Comparison of ENCODE assay signal across 25 cellular contexts in the genomic region with DNA sequence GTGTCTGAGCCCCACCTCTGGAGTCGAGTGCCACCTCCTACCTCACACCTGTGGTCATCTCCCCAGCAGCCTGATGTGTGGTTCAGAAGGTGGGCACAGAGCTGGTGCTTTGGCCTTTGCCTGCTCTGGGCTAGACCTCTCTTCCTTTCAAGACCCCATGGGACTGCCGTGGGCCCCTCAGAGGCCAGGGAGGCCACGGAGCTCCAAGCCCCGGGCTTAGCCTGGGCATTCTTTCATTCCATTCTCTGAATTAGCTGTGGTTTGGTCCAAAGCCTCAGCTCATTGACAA. TPM values are rescaled to one million over a fixed set of nuclear protein-coding genes. Genes with fewer than 3 reads are reported as not detected.
A peak's percentile ranks its signal among the peaks of the same experiment; 100 is the strongest.
DNase-seq lines count a peak whose midpoint lies in the region; ATAC-seq lines count a peak whose summit lies in the region.
"Had no signal": no experiment of that assay in that cellular context is flagged by ENCODE, and none has a peak within 500 bp of the region (broad histone marks: within the 10 kb centered on the region; RNA-seq: fewer than 3 reads in every experiment).

No MANE protein-coding gene starts in this region.

- peak overlapping the region; percentile 25 for H3K27ac Mint-ChIP-seq in activated naive CD4-positive, alpha-beta T cell treated with anti-CD3 and anti-CD28 coated beads, Interleukin-2, amount 10 ng/mL, durations not matched to agents 7 days and 5 days
- peak overlapping the region; percentile 73 for H3K27ac Mint-ChIP-seq in activated T-helper 1 cell treated with anti-CD3 and anti-CD28 coated beads, Interleukin-12 subunit alpha, Interleukin-12 subunit beta, Interleukin-2, Interleukin-4 antibody, amounts not matched to agents 30 ng/mL and 10 ng/mL and 1 ng/mL, durations not matched to agents 14 hours and 24 hours and 36 hours
- H3K27ac Mint-ChIP-seq in effector memory CD8-positive, alpha-beta T cell, result peak overlapping the region; percentile 75 to 82
- peak overlapping the region; percentile 94 to 95 for H3K27ac Mint-ChIP-seq in stimulated activated naive CD8-positive, alpha-beta T cell treated with anti-CD3 and anti-CD28 coated beads, Interleukin-15, amount 100 ng/mL, for 72 hours
- H3K27ac Mint-ChIP-seq in CD4-positive, alpha-beta memory T cell, result peak overlapping the region in 3 of 7 donors; percentile 45 to 55 (median 51)
- H3K27ac Mint-ChIP-seq: activated B cell treated with CpG ODN at 0.5 μM for 24 hours, progenitor cell of endocrine pancreas had no signal

- peaks cover 36% of the 10 kb centered on the region for H3K4me1 ChIP-seq in CD4-positive, alpha-beta memory T cell (ENCODE audit: insufficient read depth, low read length)

- H3K27me3 ChIP-seq in CD4-positive, alpha-beta memory T cell (ENCODE audit: insufficient read depth, low read length), result no peaks in the 10 kb centered on the region

- H3K4me3 ChIP-seq in CD4-positive, alpha-beta memory T cell (ENCODE audit: low read length in 2 of 2), result no peak overlapping the region

- peaks cover 12% of the 10 kb centered on the region for H3K36me3 Mint-ChIP-seq in activated naive CD4-positive, alpha-beta T cell treated with anti-CD3 and anti-CD28 coated beads, Interleukin-2, amount 10 ng/mL, durations not matched to agents 7 days and 5 days
- peaks cover 7% of the 10 kb centered on the region for H3K36me3 Mint-ChIP-seq in activated T-helper 1 cell treated with anti-CD3 and anti-CD28 coated beads, Interleukin-12 subunit alpha, Interleukin-12 subunit beta, Interleukin-2, Interleukin-4 antibody, amounts not matched to agents 30 ng/mL and 10 ng/mL and 1 ng/mL, durations not matched to agents 14 hours and 24 hours and 36 hours (ENCODE audit: low read depth)
- peaks cover 8% of the 10 kb centered on the region for H3K36me3 Mint-ChIP-seq in effector memory CD8-positive, alpha-beta T cell (ENCODE audit: insufficient read depth)
- no peaks in the 10 kb centered on the region for H3K36me3 Mint-ChIP-seq in CD4-positive, alpha-beta memory T cell

- H3K4me3 Mint-ChIP-seq in activated naive CD4-positive, alpha-beta T cell treated with anti-CD3 and anti-CD28 coated beads, Interleukin-2, amount 10 ng/mL, durations not matched to agents 7 days and 5 days, result no peak overlapping the region
- no peak overlapping the region for H3K4me3 Mint-ChIP-seq in activated T-helper 1 cell treated with anti-CD3 and anti-CD28 coated beads, Interleukin-12 subunit alpha, Interleukin-12 subunit beta, Interleukin-2, Interleukin-4 antibody, amounts not matched to agents 30 ng/mL and 10 ng/mL and 1 ng/mL, durations not matched to agents 14 hours and 24 hours and 36 hours
- peak overlapping the region; percentile 40 to 52 for H3K4me3 Mint-ChIP-seq in effector memory CD8-positive, alpha-beta T cell
- H3K4me3 Mint-ChIP-seq in stimulated activated naive CD8-positive, alpha-beta T cell treated with anti-CD3 and anti-CD28 coated beads, Interleukin-15, amount 100 ng/mL, for 72 hours, result peak overlapping the region; percentile 64 to 72
- peak overlapping the region in 2 of 8 donors; percentile 9 to 56 for H3K4me3 Mint-ChIP-seq in CD4-positive, alpha-beta memory T cell
- H3K4me3 Mint-ChIP-seq: activated B cell treated with CpG ODN at 0.5 μM for 24 hours, neural crest cell had no signal

- peaks cover 4% of the 10 kb centered on the region for H3K9me3 Mint-ChIP-seq in activated naive CD4-positive, alpha-beta T cell treated with anti-CD3 and anti-CD28 coated beads, Interleukin-2, amount 10 ng/mL, durations not matched to agents 7 days and 5 days
- no peaks in the 10 kb centered on the region for H3K9me3 Mint-ChIP-seq in activated T-helper 1 cell treated with anti-CD3 and anti-CD28 coated beads, Interleukin-12 subunit alpha, Interleukin-12 subunit beta, Interleukin-2, Interleukin-4 antibody, amounts not matched to agents 30 ng/mL and 10 ng/mL and 1 ng/mL, durations not matched to agents 14 hours and 24 hours and 36 hours
- no peaks in the 10 kb centered on the region for H3K9me3 Mint-ChIP-seq in effector memory CD8-positive, alpha-beta T cell
- H3K9me3 Mint-ChIP-seq in stimulated activated naive CD8-positive, alpha-beta T cell treated with anti-CD3 and anti-CD28 coated beads, Interleukin-15, amount 100 ng/mL, for 72 hours, result no peaks in the 10 kb centered on the region
- H3K9me3 Mint-ChIP-seq in CD4-positive, alpha-beta memory T cell, result peaks cover 0 to 6% (median 0%) of the 10 kb centered on the region in 8 donors
- H3K9me3 Mint-ChIP-seq: activated B cell treated with CpG ODN at 0.5 μM for 24 hours, neural crest cell had no signal

- no peaks in the 10 kb centered on the region for H3K9me3 ChIP-seq in CD4-positive, alpha-beta memory T cell (ENCODE audit: control insufficient read depth in 1 of 2, low read length in 2 of 2)

- peaks cover 65% of the 10 kb centered on the region for H3K4me1 Mint-ChIP-seq in activated naive CD4-positive, alpha-beta T cell treated with anti-CD3 and anti-CD28 coated beads, Interleukin-2, amount 10 ng/mL, durations not matched to agents 7 days and 5 days
- peaks cover 50% of the 10 kb centered on the region for H3K4me1 Mint-ChIP-seq in activated T-helper 1 cell treated with anti-CD3 and anti-CD28 coated beads, Interleukin-12 subunit alpha, Interleukin-12 subunit beta, Interleukin-2, Interleukin-4 antibody, amounts not matched to agents 30 ng/mL and 10 ng/mL and 1 ng/mL, durations not matched to agents 14 hours and 24 hours and 36 hours (ENCODE audit: low read depth)
- H3K4me1 Mint-ChIP-seq in effector memory CD8-positive, alpha-beta T cell (ENCODE audit: low read depth in 2 of 2), result peaks cover 38 to 52% of the 10 kb centered on the region in 2 donors
- H3K4me1 Mint-ChIP-seq in stimulated activated naive CD8-positive, alpha-beta T cell treated with anti-CD3 and anti-CD28 coated beads, Interleukin-15, amount 100 ng/mL, for 72 hours, result peaks cover 67% of the 10 kb centered on the region
- H3K4me1 Mint-ChIP-seq in CD4-positive, alpha-beta memory T cell, result peaks cover 27 to 58% (median 42%) of the 10 kb centered on the region in 4 donors

- H3K36me3 ChIP-seq in CD4-positive, alpha-beta memory T cell (ENCODE audit: insufficient read depth, low read length), result no peaks in the 10 kb centered on the region

- peaks cover 62% of the 10 kb centered on the region for H3K27me3 Mint-ChIP-seq in activated naive CD4-positive, alpha-beta T cell treated with anti-CD3 and anti-CD28 coated beads, Interleukin-2, amount 10 ng/mL, durations not matched to agents 7 days and 5 days
- peaks cover 54% of the 10 kb centered on the region for H3K27me3 Mint-ChIP-seq in activated T-helper 1 cell treated with anti-CD3 and anti-CD28 coated beads, Interleukin-12 subunit alpha, Interleukin-12 subunit beta, Interleukin-2, Interleukin-4 antibody, amounts not matched to agents 30 ng/mL and 10 ng/mL and 1 ng/mL, durations not matched to agents 14 hours and 24 hours and 36 hours (ENCODE audit: insufficient read depth)
- H3K27me3 Mint-ChIP-seq in effector memory CD8-positive, alpha-beta T cell, result no peaks in the 10 kb centered on the region
- no peaks in the 10 kb centered on the region for H3K27me3 Mint-ChIP-seq in stimulated activated naive CD8-positive, alpha-beta T cell treated with anti-CD3 and anti-CD28 coated beads, Interleukin-15, amount 100 ng/mL, for 72 hours
- peaks cover 7 to 9% of the 10 kb centered on the region in 2 donors for H3K27me3 Mint-ChIP-seq in CD4-positive, alpha-beta memory T cell

- DNase-seq in activated naive CD4-positive, alpha-beta T cell treated with anti-CD3 and anti-CD28 coated beads, Interleukin-2, amount 10 ng/mL, durations not matched to agents 7 days and 5 days, result no peak
- DNase-seq in activated naive CD4-positive, alpha-beta T cell treated with anti-CD3 and anti-CD28 coated beads, Interleukin-2, amount 50 U/mL, for 16 hours, result no peak
- no peak for DNase-seq in activated T-helper 1 cell treated with anti-CD3 and anti-CD28 coated beads, Interleukin-12 subunit alpha, Interleukin-12 subunit beta, Interleukin-2, Interleukin-4 antibody, amounts not matched to agents 30 ng/mL and 10 ng/mL and 1 ng/mL, durations not matched to agents 14 hours and 24 hours and 36 hours (ENCODE audit: low spot score)
- no peak for DNase-seq in effector memory CD8-positive, alpha-beta T cell
- DNase-seq in stimulated activated naive CD8-positive, alpha-beta T cell treated with anti-CD3 and anti-CD28 coated beads, Interleukin-15, amount 100 ng/mL, for 72 hours, result no peak
- DNase-seq in NCI-H1105 treated with DMSO at 0.1 percent for 48 hours (lab: John Stamatoyannopoulos, UW), result no peak
- no peak for DNase-seq in NCI-H1417 (lab: John Stamatoyannopoulos, UW)
- no peak for DNase-seq in CD4-positive, alpha-beta memory T cell
- DNase-seq: activated B cell treated with CpG ODN at 0.5 μM for 24 hours; activated effector memory CD4-positive, alpha-beta T cell treated with anti-CD3 and anti-CD28 coated beads, Interleukin-2, amount 50 U/mL, for 16 hours; aorta; DMS 273 treated with DMSO at 0.1 percent for 48 hours; glutamatergic neuron; NCI-H1048; NCI-H1930; NCI-H226; NCI-H774; trophoblast cell had no signal

- POLR2A ChIA-PET in CD4-positive, alpha-beta memory T cell (lab: Charles Lee; ENCODE audit: partially characterized antibody), result no interaction called here

- H3K27ac ChIP-seq in CD4-positive, alpha-beta memory T cell (ENCODE audit: low read depth, low read length), result no peak overlapping the region
- H3K27ac ChIP-seq: HL-60 had no signal

- intact Hi-C loops in activated T-helper 1 cell treated with anti-CD3 and anti-CD28 coated beads, Interleukin-12 subunit alpha, Interleukin-12 subunit beta, Interleukin-2, Interleukin-4 antibody, amounts not matched to agents 30 ng/mL and 10 ng/mL and 1 ng/mL, durations not matched to agents 14 hours and 24 hours and 36 hours (cut with micrococcal nuclease), result loop anchor here (2.0 kb wide), 1 partner anchor 164 kb away; no protein-coding TSS in a partner anchor
- intact Hi-C loops in CD4-positive, alpha-beta memory T cell (cut with micrococcal nuclease), result no loop called here

- CTCF ChIA-PET in activated naive CD4-positive, alpha-beta T cell treated with anti-CD3 and anti-CD28 coated beads, Interleukin-2, amount 10 ng/mL, durations not matched to agents 7 days and 5 days (lab: Charles Lee), result no interaction called here
- CTCF ChIA-PET in CD4-positive, alpha-beta memory T cell (lab: Charles Lee; ENCODE audit: partially characterized antibody), result no interaction called here

- no peak for ATAC-seq in effector memory CD8-positive, alpha-beta T cell (replicated peaks)
- no peak for ATAC-seq in stimulated activated naive CD8-positive, alpha-beta T cell treated with anti-CD3 and anti-CD28 coated beads, Interleukin-15, amount 100 ng/mL, for 72 hours
- ATAC-seq: sciatic nerve, SK-N-SH treated with all-trans-retinoic acid at 6 μM for 48 hours had no signal

RNA-seq across cellular contexts. Expression of a gene that starts 5.5 kb away (rescaled TPM):
- total RNA-seq in activated T-helper 1 cell treated with anti-CD3 and anti-CD28 coated beads, Interleukin-12 subunit alpha, Interleukin-12 subunit beta, Interleukin-2, Interleukin-4 antibody, amounts not matched to agents 30 ng/mL and 10 ng/mL and 1 ng/mL, durations not matched to agents 14 hours and 24 hours and 36 hours, result not detected in 2 replicates
- total RNA-seq in CD4-positive, alpha-beta memory T cell, result not detected
- under 1 TPM in 1 of 2 donors, not detected in 1; 0.03 TPM for polyA plus RNA-seq in CD4-positive, alpha-beta memory T cell
- total RNA-seq: activated B cell treated with CpG ODN at 0.5 μM for 24 hours, lung microvascular endothelial cell, OCI-LY7 had no signal

Comparison
In these comparisons a context has a peak if more than half of its experiments do, and no peak if none do; other contexts are left out.
1. H3K4me3 Mint-ChIP-seq: peak in effector memory CD8-positive, alpha-beta T cell (2 of 2) and stimulated activated naive CD8-positive, alpha-beta T cell treated with anti-CD3 and anti-CD28 coated beads, Interleukin-15, amount 100 ng/mL, for 72 hours (2 of 2); none in activated naive CD4-positive, alpha-beta T cell treated with anti-CD3 and anti-CD28 coated beads, Interleukin-2, amount 10 ng/mL, durations not matched to agents 7 days and 5 days (single experiment) and activated T-helper 1 cell treated with anti-CD3 and anti-CD28 coated beads, Interleukin-12 subunit alpha, Interleukin-12 subunit beta, Interleukin-2, Interleukin-4 antibody, amounts not matched to agents 30 ng/mL and 10 ng/mL and 1 ng/mL, durations not matched to agents 14 hours and 24 hours and 36 hours (single experiment).